8 cellular contexts compared by ENCODE assay signal in the genomic region with DNA sequence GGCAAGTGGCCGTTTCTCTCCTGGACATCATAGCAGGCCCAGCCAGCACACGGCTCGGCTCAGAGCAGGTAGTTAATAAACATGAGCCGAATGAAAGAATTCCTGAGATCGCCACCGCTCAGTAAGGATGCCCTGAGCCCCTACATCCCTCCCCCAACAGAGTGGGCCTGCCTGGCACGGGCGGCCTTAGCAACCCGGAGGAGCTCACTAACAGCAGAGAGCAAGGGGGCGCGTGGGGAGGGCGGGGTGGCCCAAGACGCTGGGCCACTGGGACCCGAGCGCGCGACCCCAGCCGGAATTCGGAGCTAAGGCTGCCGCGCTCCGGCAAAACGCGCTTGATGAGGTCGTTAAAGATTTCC. TPM values are rescaled to one million over a fixed set of nuclear protein-coding genes. Genes with fewer than 3 reads are reported as not detected.
DNase-seq lines count a peak whose midpoint lies in the region; ATAC-seq, FAIRE-seq and TF ChIP-seq lines count a peak whose summit lies in the region.

No MANE protein-coding gene starts in this region.

- no peaks in the 10 kb centered on the region for H3K36me3 ChIP-seq in spleen

- no peak for FAIRE-seq in RCC 7860 (lab: Jason Lieb, UNC)

- DNase-seq in activated naive CD8-positive, alpha-beta T cell treated with anti-CD3 and anti-CD28 coated beads for 36 hours, result no peak
- DNase-seq in right cardiac atrium (peak in 1 of 3 donors; percentile 62), spleen (peak; percentile 78), NCI-H2171 (lab: John Stamatoyannopoulos, UW) (no peak), retina (no peak), SHP77 (lab: John Stamatoyannopoulos, UW) (no peak), RCC 7860 (ENCODE audit: low spot score) (no peak)

- peaks cover 66% of the 10 kb centered on the region for H3K27me3 Mint-ChIP-seq in activated naive CD8-positive, alpha-beta T cell treated with anti-CD3 and anti-CD28 coated beads for 36 hours

- H3K36me3 Mint-ChIP-seq in activated naive CD8-positive, alpha-beta T cell treated with anti-CD3 and anti-CD28 coated beads for 36 hours, result no peaks in the 10 kb centered on the region

- no peak overlapping the region for H3K27ac Mint-ChIP-seq in activated naive CD8-positive, alpha-beta T cell treated with anti-CD3 and anti-CD28 coated beads for 36 hours

- peak overlapping the region; percentile 42 for H3K4me3 Mint-ChIP-seq in activated naive CD8-positive, alpha-beta T cell treated with anti-CD3 and anti-CD28 coated beads for 36 hours

- peak overlapping the region; percentile 87 for H3K4me3 ChIP-seq in right cardiac atrium (ENCODE audit: low read length)
- H3K4me3 ChIP-seq in spleen, result peak overlapping the region; percentile 37 to 73 (median 51)

- H3K9me3 Mint-ChIP-seq in activated naive CD8-positive, alpha-beta T cell treated with anti-CD3 and anti-CD28 coated beads for 36 hours, result no peaks in the 10 kb centered on the region

- 2% methylated on average over 25 of the region's 25 CpGs for WGBS in right cardiac atrium
- WGBS in spleen, 5 donors, result 1 to 9% (median 2%) methylated on average over 14 to 25 of the region's 25 CpGs

- H3K4me1 Mint-ChIP-seq in activated naive CD8-positive, alpha-beta T cell treated with anti-CD3 and anti-CD28 coated beads for 36 hours, result peaks cover 19% of the 10 kb centered on the region

- intact Hi-C loops in right cardiac atrium (cut with DNase I) (no loop called here), spleen (cut with DNase I; ENCODE audit: low total_unique reads) (no loop called here)

- no peak for TF ChIP-seq POLR2A in spleen (IDR thresholded peaks at IDR 0.05)

- H3K27ac ChIP-seq in right cardiac atrium (ENCODE audit: low read length), result peak overlapping the region; percentile 12
- peak overlapping the region in 5 of 8 donors; percentile 46 to 84 (median 74) for H3K27ac ChIP-seq in spleen

- H3K9me3 ChIP-seq in right cardiac atrium (ENCODE audit: control insufficient read depth, low read length) (no peaks in the 10 kb centered on the region), spleen (no peaks in the 10 kb centered on the region)

- ATAC-seq in GM21529 (IDR thresholded peaks at IDR 0.05; ENCODE audit: unreplicated experiment) (peak; percentile 14), right cardiac atrium (peak; percentile 27 to 47)

- peaks cover 9% of the 10 kb centered on the region for H3K4me1 ChIP-seq in right cardiac atrium (ENCODE audit: control insufficient read depth, insufficient read depth, low read length)
- peaks cover 0 to 24% (median 10%) of the 10 kb centered on the region in 6 donors for H3K4me1 ChIP-seq in spleen

- no peaks in the 10 kb centered on the region for H3K27me3 ChIP-seq in right cardiac atrium (ENCODE audit: control insufficient read depth, insufficient read depth)
- peaks cover 0 to 52% (median 21%) of the 10 kb centered on the region in 7 donors for H3K27me3 ChIP-seq in spleen (replicated peaks in 1 of 7)

- TF ChIP-seq CTCF in spleen (IDR thresholded peaks at IDR 0.05 in 8 of 11, conservative IDR thresholded peaks at IDR 0.05 in 3 of 11), result no peak

RNA-seq across cellular contexts. Expression of gene ENO4, which starts 0.4 kb away (rescaled TPM):
- total RNA-seq in activated naive CD8-positive, alpha-beta T cell treated with anti-CD3 and anti-CD28 coated beads for 36 hours, result not detected
- under 1 TPM; 0.24 to 0.36 (median 0.27) TPM for total RNA-seq in right cardiac atrium
- 0.07 TPM for polyA plus RNA-seq in right cardiac atrium
- total RNA-seq in spleen, result not detected
- polyA plus RNA-seq in spleen, result under 1 TPM in 2 of 3 donors, not detected in 1; 0.03 to 0.09 TPM
